25 cellular contexts compared by ENCODE assay signal in the genomic region with DNA sequence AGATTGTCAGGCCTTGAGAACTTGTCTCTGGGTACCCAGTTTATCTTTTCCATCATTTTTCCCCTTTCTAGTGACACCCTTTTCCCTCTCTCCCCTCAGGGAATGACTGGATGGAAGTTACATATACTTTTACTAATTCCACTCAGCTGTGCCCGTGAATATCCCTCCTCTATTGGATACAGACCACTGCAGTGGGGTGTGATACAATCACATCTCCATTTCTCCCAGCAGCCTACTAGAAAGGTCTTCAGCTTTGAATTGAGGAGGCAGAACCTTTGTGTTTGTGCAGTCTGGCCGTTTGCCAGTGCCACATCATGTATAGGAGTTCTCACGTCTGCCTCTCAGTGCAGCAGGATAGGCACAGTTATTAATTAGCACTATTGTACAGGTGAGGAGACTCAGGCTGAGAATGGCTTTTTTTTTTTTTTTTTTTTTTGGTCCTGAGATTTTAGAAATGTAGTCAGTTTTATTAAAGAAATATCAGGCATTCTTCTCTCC. TPM values are rescaled to one million over a fixed set of nuclear protein-coding genes. Genes with fewer than 3 reads are reported as not detected.
DNase-seq lines count a peak whose midpoint lies in the region; ATAC-seq, FAIRE-seq and TF ChIP-seq lines count a peak whose summit lies in the region.
"Had no signal": no experiment of that assay in that cellular context is flagged by ENCODE, and none has a peak within 500 bp of the region (broad histone marks: within the 10 kb centered on the region; RNA-seq: fewer than 3 reads in every experiment).

No MANE protein-coding gene starts in this region.

- DNase-seq in Daoy (ENCODE audit: low read depth) = peak; percentile 34
- peak; percentile 32 to 91 (median 51) for DNase-seq in NCI-H1417 (lab: John Stamatoyannopoulos, UW)
- peak; percentile 94 for DNase-seq in NCI-H69 (lab: John Stamatoyannopoulos, UW)
- DNase-seq in epithelial cell of esophagus (ENCODE audit: low read depth) = peak; percentile 26
- DNase-seq in cortex of kidney (lab: John Stamatoyannopoulos, UW) = no peak
- DNase-seq in pancreas = no peak
- DNase-seq: activated CD4-positive, alpha-beta T cell treated with anti-CD3 and anti-CD28 coated beads, Interleukin-2, amount 50 U/mL, for 1 hour; anterior cingulate cortex; MM.1S; natural killer cell; NCI-H1930; NCI-H524 treated with DMSO at 0.1 percent for 48 hours; ovary; spleen; stimulated activated CD4-positive, alpha-beta T cell treated with anti-CD3 and anti-CD28 coated beads, Interleukin-4, amount 100 ng/mL, for 1 hour; stimulated activated naive B cell treated with anti-CD40 and anti-IgM and Interleukin-4, amounts not matched to agents 10 μg/mL and 1 μg/mL and 100 μg/mL, for 72 hours; SW 1271 had no signal

- intact Hi-C loops in pancreas (cut with DNase I) = no loop called here

- FAIRE-seq in pancreas (lab: Jason Lieb, UNC) = no peak
- FAIRE-seq: endometrium, GM19239, islet of Langerhans had no signal

- H3K4me3 ChIP-seq in epithelial cell of esophagus (ENCODE audit: low read length) (no peak overlapping the region), pancreas (no peak overlapping the region)
- H3K4me3 ChIP-seq: ovary, right atrium auricular region, spleen had no signal

- no peaks in the 10 kb centered on the region for H3K27me3 ChIP-seq in pancreas
- H3K27me3 ChIP-seq: ovary, right atrium auricular region had no signal

- H3K27ac ChIP-seq in pancreas = no peak overlapping the region
- H3K27ac ChIP-seq: C4-2B, ovary, right atrium auricular region, spleen had no signal

- TF ChIP-seq CTCF in epithelial cell of esophagus (IDR thresholded peaks at IDR 0.05; ENCODE audit: insufficient read depth, low read depth, low read length, missing control alignments) = no peak
- no peak for TF ChIP-seq CTCF in pancreas (IDR thresholded peaks at IDR 0.05)

- H3K36me3 ChIP-seq in pancreas = no peaks in the 10 kb centered on the region
- H3K36me3 ChIP-seq: ovary, right atrium auricular region, spleen had no signal

- WGBS in pancreas, 2 donors = 42 to 55% methylated on average over 3 of the region's 3 CpGs

- ATAC-seq in HG02970 (IDR thresholded peaks at IDR 0.05; ENCODE audit: low FRiP score, unreplicated experiment) (no peak), pancreas (no peak)
- ATAC-seq: activated naive CD4-positive, alpha-beta T cell treated with anti-CD3 and anti-CD28 coated beads, Interleukin-2, amount 50 U/mL, for 72 hours; natural killer cell; stimulated activated naive B cell treated with anti-CD40 and anti-IgM and Interleukin-4, amounts not matched to agents 10 μg/mL and 1 μg/mL and 100 μg/mL, for 72 hours; WTC11 had no signal

- no peaks in the 10 kb centered on the region for H3K4me1 ChIP-seq in pancreas
- H3K4me1 ChIP-seq: right atrium auricular region had no signal

- no peaks in the 10 kb centered on the region for H3K9me3 ChIP-seq in pancreas
- H3K9me3 ChIP-seq: ovary, right atrium auricular region, spleen had no signal

RNA-seq across cellular contexts. Expression of a gene that starts 16.4 kb away (rescaled TPM):
- total RNA-seq in Daoy (2014; rRNA removed; shearing (Covaris generic)) = 2.9 and 3.5 TPM in 2 replicates
- total RNA-seq in pancreas = 1 to 10 TPM in 5 of 6 donors, under 1 TPM in 1; 0.98 to 6.2 (median 3.7) TPM
- polyA plus RNA-seq in pancreas = 1 to 10 TPM in 1 of 2 donors, under 1 TPM in 1; 0.80 to 3.2 TPM

Comparison
In these comparisons a context has a peak if more than half of its experiments do, and no peak if none do; other contexts are left out.
1. DNase-seq: peak in Daoy (single experiment), NCI-H1417 (3 of 3), NCI-H69 (single experiment) and epithelial cell of esophagus (single experiment); none in cortex of kidney (single experiment) and pancreas (0 of 6).